Comparison of ENCODE assay signal across 12 cellular contexts in genomic region chr2:54386993-54387590, GRCh38.
DNase-seq lines count a peak whose midpoint lies in the region; ATAC-seq and TF ChIP-seq lines count a peak whose summit lies in the region.
"Had no signal": no experiment of that assay in that cellular context is flagged by ENCODE, and none has a peak within 500 bp of the region (broad histone marks: within the 10 kb centered on the region; RNA-seq: fewer than 3 reads in every experiment).

No MANE protein-coding gene starts in this region.

- peaks cover 13% of the 10 kb centered on the region for H3K4me1 Mint-ChIP-seq in glutamatergic neuron (ENCODE audit: low read depth, unreplicated experiment)
- H3K4me1 Mint-ChIP-seq: stimulated activated memory B cell treated with anti-CD40 and anti-IgM and Interleukin-4, amounts not matched to agents 10 μg/mL and 1 μg/mL and 100 μg/mL, for 72 hours had no signal

- DNase-seq in GM03348 (ENCODE audit: low spot score) = peak; percentile 87
- DNase-seq in SK-MEL-5 (ENCODE audit: low read depth, low spot score) = peak; percentile 45
- no peak for DNase-seq in glutamatergic neuron
- DNase-seq in iPS-NIHi7 (ENCODE audit: extremely low spot score) = no peak
- no peak for DNase-seq in inferior parietal cortex (ENCODE audit: extremely low spot score)
- DNase-seq: activated effector memory CD4-positive, alpha-beta T cell treated with anti-CD3 and anti-CD28 coated beads, Interleukin-2, amount 50 U/mL, for 16 hours; Calu3; NCI-H1694 treated with DMSO at 0.1 percent for 48 hours had no signal

- no peaks in the 10 kb centered on the region for H3K9me3 Mint-ChIP-seq in glutamatergic neuron (ENCODE audit: unreplicated experiment)
- H3K9me3 Mint-ChIP-seq: stimulated activated memory B cell treated with anti-CD40 and anti-IgM and Interleukin-4, amounts not matched to agents 10 μg/mL and 1 μg/mL and 100 μg/mL, for 72 hours had no signal

- H3K36me3 Mint-ChIP-seq in glutamatergic neuron (ENCODE audit: unreplicated experiment) = no peaks in the 10 kb centered on the region
- H3K36me3 Mint-ChIP-seq: stimulated activated memory B cell treated with anti-CD40 and anti-IgM and Interleukin-4, amounts not matched to agents 10 μg/mL and 1 μg/mL and 100 μg/mL, for 72 hours had no signal

- no peak overlapping the region for H3K27ac Mint-ChIP-seq in glutamatergic neuron (ENCODE audit: unreplicated experiment)
- H3K27ac Mint-ChIP-seq: stimulated activated memory B cell treated with anti-CD40 and anti-IgM and Interleukin-4, amounts not matched to agents 10 μg/mL and 1 μg/mL and 100 μg/mL, for 72 hours had no signal

- in situ Hi-C loops in SK-MEL-5 (cut with HindIII; ENCODE audit: low pct_unique_long_range_greater_than_20kb, low sequenced_read_pairs) = no loop called here

- peak overlapping the region in 13 of 21 experiments; percentile 8 to 62 (median 32) for H3K27ac ChIP-seq in skin epidermis

- H3K4me3 Mint-ChIP-seq in glutamatergic neuron (ENCODE audit: unreplicated experiment) = no peak overlapping the region
- H3K4me3 Mint-ChIP-seq: stimulated activated memory B cell treated with anti-CD40 and anti-IgM and Interleukin-4, amounts not matched to agents 10 μg/mL and 1 μg/mL and 100 μg/mL, for 72 hours had no signal

- no peaks in the 10 kb centered on the region for H3K27me3 Mint-ChIP-seq in glutamatergic neuron (ENCODE audit: unreplicated experiment)
- H3K27me3 Mint-ChIP-seq: stimulated activated memory B cell treated with anti-CD40 and anti-IgM and Interleukin-4, amounts not matched to agents 10 μg/mL and 1 μg/mL and 100 μg/mL, for 72 hours had no signal

- ATAC-seq in HG02610 (IDR thresholded peaks at IDR 0.05; ENCODE audit: unreplicated experiment) = no peak
- ATAC-seq in HG03135 (IDR thresholded peaks at IDR 0.05; ENCODE audit: unreplicated experiment) = no peak
- ATAC-seq: stimulated activated memory B cell treated with anti-CD40 and anti-IgM and Interleukin-4, amounts not matched to agents 10 μg/mL and 1 μg/mL and 100 μg/mL, for 72 hours had no signal

- no peak overlapping the region for H3K4me3 ChIP-seq in skin epidermis

- peak; percentile 31 for TF ChIP-seq CTCF in glutamatergic neuron (IDR thresholded peaks at IDR 0.05; ENCODE audit: partially characterized antibody, unreplicated experiment)

Comparison
In these comparisons a context has a peak if more than half of its experiments do, and no peak if none do; other contexts are left out.
1. DNase-seq: peak in GM03348 (single experiment) and SK-MEL-5 (single experiment); none in glutamatergic neuron (single experiment), iPS-NIHi7 (single experiment) and inferior parietal cortex (single experiment).